In the genomic region with DNA sequence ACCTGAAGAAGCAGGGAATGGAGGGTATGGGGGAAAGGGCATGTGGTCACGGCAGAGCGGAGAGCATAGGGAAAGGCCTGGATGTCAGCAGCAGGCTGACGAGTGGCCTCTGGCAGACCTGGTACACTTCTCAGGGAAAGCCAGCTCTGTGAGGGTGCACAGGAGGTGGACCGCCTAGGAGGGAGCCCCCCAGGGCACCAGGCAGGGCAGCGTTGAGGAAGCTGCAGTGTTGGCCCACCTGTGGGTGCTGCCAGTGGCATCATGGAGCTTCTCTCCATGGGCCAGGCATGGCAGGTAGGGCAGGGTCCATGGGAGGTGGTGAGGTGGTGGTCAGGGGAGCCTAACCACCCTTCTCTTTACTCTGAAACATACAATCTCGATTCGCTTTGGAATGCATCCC, we compare ENCODE assay signal across 34 cellular contexts.
"Had no signal": no experiment of that assay in that cellular context is flagged by ENCODE, and none has a peak within 500 bp of the region (broad histone marks: within the 10 kb centered on the region; RNA-seq: fewer than 3 reads in every experiment).

No MANE protein-coding gene starts in this region.

- H3K36me3 ChIP-seq: brain microvascular endothelial cell, WERI-Rb-1 had no signal

- H3K36me3 Mint-ChIP-seq: activated CD8-positive, alpha-beta memory T cell treated with anti-CD3 and anti-CD28 coated beads, Interleukin-2, amount 10 ng/mL, durations not matched to agents 7 days and 5 days; activated naive CD4-positive, alpha-beta T cell treated with anti-CD3 and anti-CD28 coated beads, Interleukin-2, amount 10 ng/mL, durations not matched to agents 7 days and 5 days; activated naive CD8-positive, alpha-beta T cell treated with anti-CD3 and anti-CD28 coated beads for 36 hours had no signal

- DNase-seq: activated CD4-positive, alpha-beta memory T cell treated with anti-CD3 and anti-CD28 coated beads, Interleukin-2, amount 10 ng/mL, durations not matched to agents 7 days and 5 days; activated CD4-positive, alpha-beta T cell treated with anti-CD3 and anti-CD28 coated beads for 1 hour; activated CD4-positive, alpha-beta T cell treated with anti-CD3 and anti-CD28 coated beads for 48 hours; activated CD4-positive, CD25-positive, alpha-beta regulatory T cell; activated CD8-positive, alpha-beta memory T cell treated with anti-CD3 and anti-CD28 coated beads for 24 hours; activated CD8-positive, alpha-beta memory T cell treated with anti-CD3 and anti-CD28 coated beads, Interleukin-2, amount 10 ng/mL, durations not matched to agents 7 days and 5 days; activated CD8-positive, alpha-beta memory T cell treated with anti-CD3 and anti-CD28 coated beads, Interleukin-2, amount 50 U/mL, for 48 hours; activated effector memory CD4-positive, alpha-beta T cell treated with Interleukin-2 at 50 U/mL for 16 hours; activated naive CD4-positive, alpha-beta T cell treated with anti-CD3 and anti-CD28 coated beads, Interleukin-2, amount 10 ng/mL, durations not matched to agents 7 days and 5 days; activated naive CD8-positive, alpha-beta T cell treated with anti-CD3 and anti-CD28 coated beads for 36 hours; amniotic stem cell; aorta; brain microvascular endothelial cell; central memory CD4-positive, alpha-beta T cell; KG1; MM.1S; MV-4-11; NCI-H1092; NCI-H1436 treated with DMSO at 0.1 percent for 48 hours; NCI-H1694 treated with DMSO at 0.1 percent for 48 hours; NCI-H2029; NCI-H510A; NCI-H526; NCI-H748 treated with DMSO at 0.1 percent for 48 hours; NK-92 treated with Interleukin-12 subunit alpha and Interleukin-12 subunit beta, amount 100 ng/mL, for 24 hours; PC-9; SIG-M5; SW 1271; T-helper 1 cell; T1000; WERI-Rb-1 had no signal

- H3K27ac Mint-ChIP-seq: activated CD4-positive, alpha-beta memory T cell treated with anti-CD3 and anti-CD28 coated beads, Interleukin-2, amount 10 ng/mL, durations not matched to agents 7 days and 5 days; activated CD8-positive, alpha-beta memory T cell treated with anti-CD3 and anti-CD28 coated beads, Interleukin-2, amount 10 ng/mL, durations not matched to agents 7 days and 5 days; activated naive CD4-positive, alpha-beta T cell treated with anti-CD3 and anti-CD28 coated beads, Interleukin-2, amount 10 ng/mL, durations not matched to agents 7 days and 5 days; activated naive CD8-positive, alpha-beta T cell treated with anti-CD3 and anti-CD28 coated beads for 36 hours had no signal

- ATAC-seq: activated CD8-positive, alpha-beta memory T cell treated with anti-CD3 and anti-CD28 coated beads, Interleukin-2, amount 10 ng/mL, durations not matched to agents 7 days and 5 days; Right ventricle myocardium inferior; SK-N-SH treated with all-trans-retinoic acid at 6 μM for 48 hours had no signal

- H3K4me3 Mint-ChIP-seq: activated CD4-positive, alpha-beta memory T cell treated with anti-CD3 and anti-CD28 coated beads, Interleukin-2, amount 10 ng/mL, durations not matched to agents 7 days and 5 days; activated CD8-positive, alpha-beta memory T cell treated with anti-CD3 and anti-CD28 coated beads, Interleukin-2, amount 10 ng/mL, durations not matched to agents 7 days and 5 days; activated naive CD4-positive, alpha-beta T cell treated with anti-CD3 and anti-CD28 coated beads, Interleukin-2, amount 10 ng/mL, durations not matched to agents 7 days and 5 days; activated naive CD8-positive, alpha-beta T cell treated with anti-CD3 and anti-CD28 coated beads for 36 hours had no signal

- H3K4me1 Mint-ChIP-seq: activated CD4-positive, alpha-beta memory T cell treated with anti-CD3 and anti-CD28 coated beads, Interleukin-2, amount 10 ng/mL, durations not matched to agents 7 days and 5 days; activated CD8-positive, alpha-beta memory T cell treated with anti-CD3 and anti-CD28 coated beads, Interleukin-2, amount 10 ng/mL, durations not matched to agents 7 days and 5 days; activated naive CD4-positive, alpha-beta T cell treated with anti-CD3 and anti-CD28 coated beads, Interleukin-2, amount 10 ng/mL, durations not matched to agents 7 days and 5 days; activated naive CD8-positive, alpha-beta T cell treated with anti-CD3 and anti-CD28 coated beads for 36 hours had no signal

- H3K4me3 ChIP-seq: PC-9 had no signal

- H3K27ac ChIP-seq: brain microvascular endothelial cell, PC-9, RWPE1, WERI-Rb-1 had no signal
